In genomic region chr12:98424726-98425401, GRCh38 we compare ENCODE assay signal across 8 cellular contexts.
DNase-seq lines count a peak whose midpoint lies in the region; ATAC-seq, FAIRE-seq and TF ChIP-seq lines count a peak whose summit lies in the region.

No MANE protein-coding gene starts in this region.

- in situ Hi-C loops in astrocyte of the cerebellum (cut with HindIII; ENCODE audit: low sequenced_read_pairs): no loop called here

- no peaks in the 10 kb centered on the region for H3K36me3 ChIP-seq in small intestine (ENCODE audit: control insufficient read depth in 2 of 2, insufficient read depth in 2 of 2, low read length in 2 of 2)

- no peak for TF ChIP-seq POLR2A in GM12892 (IDR thresholded peaks at IDR 0.05; ENCODE audit: low read depth, low read length)

- H3K9me3 ChIP-seq in small intestine (ENCODE audit: control insufficient read depth, low read depth): no peaks in the 10 kb centered on the region

- H3K4me1 ChIP-seq in small intestine (ENCODE audit: control insufficient read depth in 2 of 2, insufficient read depth in 1 of 2, low read depth in 1 of 2, low read length in 1 of 2): peaks cover 0 to 5% of the 10 kb centered on the region in 2 donors

- peak; percentile 77 for ATAC-seq in HG02610 (IDR thresholded peaks at IDR 0.05; ENCODE audit: unreplicated experiment)

- no peak for DNase-seq in GM12892 (ENCODE audit: insufficient read length)
- peak; percentile 7 for DNase-seq in NCI-H1092 (lab: John Stamatoyannopoulos, UW)
- DNase-seq in SW480 (ENCODE audit: low spot score): peak; percentile 72
- DNase-seq in astrocyte of the cerebellum (ENCODE audit: low read depth): peak; percentile 75
- peak; percentile 65 for DNase-seq in hepatic stellate cell (ENCODE audit: low spot score)
- DNase-seq in small intestine: peak; percentile 85
- DNase-seq in GOT3 (lab: John Stamatoyannopoulos, UW): no peak

- no peak overlapping the region for H3K27ac ChIP-seq in small intestine (ENCODE audit: low read depth in 1 of 2, low read length in 1 of 2)

- TF ChIP-seq CTCF in astrocyte of the cerebellum (IDR thresholded peaks at IDR 0.05; ENCODE audit: low read depth, low read length, missing control alignments): peak; percentile 68

- no peaks in the 10 kb centered on the region for H3K27me3 ChIP-seq in small intestine (ENCODE audit: control insufficient read depth in 2 of 2, insufficient read depth in 2 of 2, low read length in 2 of 2)

- no peak overlapping the region for H3K4me3 ChIP-seq in astrocyte of the cerebellum (ENCODE audit: low read depth, low read length)
- no peak overlapping the region for H3K4me3 ChIP-seq in small intestine (ENCODE audit: low read depth in 1 of 2, low read length in 2 of 2)

- peak; percentile 74 for FAIRE-seq in GM12892 (lab: Jason Lieb, UNC)
- no peak for FAIRE-seq in small intestine (lab: Jason Lieb, UNC)

- 10 to 19% (median 12%) methylated on average over 9 of the region's 9 CpGs for WGBS in small intestine, 3 donors

Comparison
In these comparisons a context has a peak if more than half of its experiments do, and no peak if none do; other contexts are left out.
1. DNase-seq: peak in NCI-H1092 (single experiment), SW480 (single experiment), astrocyte of the cerebellum (single experiment), hepatic stellate cell (single experiment) and small intestine (single experiment); none in GM12892 (single experiment) and GOT3 (single experiment).